ENCODE assay signal across 38 cellular contexts in the genomic region with DNA sequence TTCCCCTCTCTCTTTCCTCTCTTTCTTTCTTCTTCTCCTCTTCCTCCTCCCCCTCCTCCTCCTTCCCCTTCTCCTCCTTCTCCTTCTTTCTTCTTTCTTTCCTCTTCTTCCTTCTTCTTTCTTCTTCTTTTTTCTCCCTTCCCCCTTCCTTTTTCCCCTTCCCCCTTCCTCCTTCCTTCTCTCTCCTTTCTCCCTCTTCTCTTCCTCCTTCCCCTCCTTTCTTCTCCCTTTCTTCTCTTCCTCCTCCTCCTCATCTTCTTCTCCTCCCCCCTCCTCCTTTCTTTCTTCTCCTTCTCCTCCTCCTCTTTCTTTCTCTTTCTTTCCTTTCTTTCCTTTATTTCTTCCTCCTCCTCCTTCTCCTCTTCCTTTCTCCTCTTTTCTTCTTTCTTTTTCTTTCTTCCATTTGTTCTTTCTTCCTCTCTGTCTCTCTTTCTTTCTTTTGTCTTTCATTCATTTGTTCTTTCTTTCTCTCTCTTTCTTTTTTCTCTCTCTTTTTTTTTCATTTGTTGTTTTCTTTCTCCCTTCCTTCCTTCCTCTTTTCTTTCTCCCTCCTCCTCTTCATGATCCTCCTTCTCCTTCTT. TPM values are rescaled to one million over a fixed set of nuclear protein-coding genes. Genes with fewer than 3 reads are reported as not detected.
"Had no signal": no experiment of that assay in that cellular context is flagged by ENCODE, and none has a peak within 500 bp of the region (broad histone marks: within the 10 kb centered on the region; RNA-seq: fewer than 3 reads in every experiment).

No MANE protein-coding gene starts in this region.

- H3K4me3 ChIP-seq: colonic mucosa, gastroesophageal sphincter, heart right ventricle had no signal

- ATAC-seq: activated CD4-positive, alpha-beta T cell treated with anti-CD3 and anti-CD28 coated beads for 36 hours; activated CD8-positive, alpha-beta memory T cell treated with anti-CD3 and anti-CD28 coated beads, Interleukin-2, amount 10 ng/mL, durations not matched to agents 7 days and 5 days; activated CD8-positive, alpha-beta T cell treated with anti-CD3 and anti-CD28 coated beads, Interleukin-2, amount 10 ng/mL, durations not matched to agents 7 days and 5 days; activated T-helper 17 cell treated with anti-CD3 and anti-CD28 coated beads, Interleukin-2, amount 50 U/mL, for 72 hours; gastroesophageal sphincter; heart right ventricle; T-helper 17 cell had no signal

- H3K9me3 ChIP-seq: colonic mucosa, esophagus squamous epithelium, gastroesophageal sphincter had no signal

- H3K27ac ChIP-seq: brain microvascular endothelial cell, colonic mucosa, epithelial cell of prostate, esophagus squamous epithelium, gastroesophageal sphincter, heart right ventricle had no signal

- H3K4me1 Mint-ChIP-seq: activated CD4-positive, alpha-beta T cell treated with anti-CD3 and anti-CD28 coated beads for 36 hours; activated CD4-positive, alpha-beta T cell treated with anti-CD3 and anti-CD28 coated beads, Interleukin-2, amount 10 ng/mL, durations not matched to agents 24 days and 14 days; activated CD8-positive, alpha-beta memory T cell treated with anti-CD3 and anti-CD28 coated beads, Interleukin-2, amount 10 ng/mL, durations not matched to agents 7 days and 5 days; activated T-helper 17 cell treated with anti-CD3 and anti-CD28 coated beads, Interleukin-2, amount 50 U/mL, for 72 hours; T-helper 17 cell had no signal

- H3K9me3 Mint-ChIP-seq: activated CD4-positive, alpha-beta memory T cell treated with anti-CD3 and anti-CD28 coated beads for 36 hours; activated CD4-positive, alpha-beta T cell treated with anti-CD3 and anti-CD28 coated beads, Interleukin-2, amount 10 ng/mL, durations not matched to agents 24 days and 14 days; activated T-cell treated with anti-CD3 and anti-CD28 coated beads, Interleukin-2, amount 50 U/mL, for 24 hours; activated T-helper 17 cell treated with anti-CD3 and anti-CD28 coated beads, Interleukin-2, amount 50 U/mL, for 72 hours; T-helper 2 cell treated with Interferon-gamma antibody and Interleukin-4, amounts not matched to agents 5 μg/mL and 100 μg/mL, for 36 hours had no signal

- DNase-seq: activated CD4-positive, alpha-beta memory T cell treated with anti-CD3 and anti-CD28 coated beads for 36 hours; activated CD4-positive, alpha-beta T cell treated with anti-CD3 and anti-CD28 coated beads for 36 hours; activated CD4-positive, alpha-beta T cell treated with anti-CD3 and anti-CD28 coated beads, Interleukin-2, amount 10 ng/mL, durations not matched to agents 24 days and 14 days; activated CD4-positive, CD25-positive, alpha-beta regulatory T cell; activated CD4-positive, CD25-positive, alpha-beta regulatory T cell treated with anti-CD3 and anti-CD28 coated beads, Interleukin-2, amount 50 U/mL, for 72 hours; activated CD8-positive, alpha-beta memory T cell treated with anti-CD3 and anti-CD28 coated beads, Interleukin-2, amount 10 ng/mL, durations not matched to agents 7 days and 5 days; activated CD8-positive, alpha-beta memory T cell treated with anti-CD3 and anti-CD28 coated beads, Interleukin-2, amount 50 U/mL, for 4 hours; activated CD8-positive, alpha-beta T cell treated with anti-CD3 and anti-CD28 coated beads, Interleukin-2, amount 10 ng/mL, durations not matched to agents 7 days and 5 days; activated effector memory CD4-positive, alpha-beta T cell treated with Interleukin-2 at 50 U/mL for 16 hours; activated gamma-delta T cell treated with Interleukin-2 at 50 U/mL for 16 hours; activated naive CD4-positive, alpha-beta T cell treated with anti-CD3 and anti-CD28 coated beads, Interleukin-2, amount 50 U/mL, for 16 hours; activated naive CD4-positive, alpha-beta T cell treated with Interleukin-2 at 50 U/mL for 16 hours; activated T-cell treated with anti-CD3 and anti-CD28 coated beads, Interleukin-2, amount 50 U/mL, for 24 hours; amniotic stem cell; anterior cingulate cortex; brain microvascular endothelial cell; caudate nucleus; cerebellar nuclear complex; colonic mucosa; effector CD8-positive, alpha-beta T cell; esophagus squamous epithelium; foreskin melanocyte; heart right ventricle; T-helper 1 cell; T-helper 17 cell; T1000 had no signal

- H3K4me3 Mint-ChIP-seq: activated CD4-positive, alpha-beta memory T cell treated with anti-CD3 and anti-CD28 coated beads for 36 hours; activated CD4-positive, alpha-beta T cell treated with anti-CD3 and anti-CD28 coated beads for 36 hours; activated CD4-positive, alpha-beta T cell treated with anti-CD3 and anti-CD28 coated beads, Interleukin-2, amount 10 ng/mL, durations not matched to agents 24 days and 14 days; activated CD8-positive, alpha-beta memory T cell treated with anti-CD3 and anti-CD28 coated beads, Interleukin-2, amount 10 ng/mL, durations not matched to agents 7 days and 5 days; activated CD8-positive, alpha-beta T cell treated with anti-CD3 and anti-CD28 coated beads, Interleukin-2, amount 10 ng/mL, durations not matched to agents 7 days and 5 days; activated naive CD8-positive, alpha-beta T cell; activated T-cell treated with anti-CD3 and anti-CD28 coated beads, Interleukin-2, amount 50 U/mL, for 24 hours; activated T-helper 17 cell treated with anti-CD3 and anti-CD28 coated beads, Interleukin-2, amount 50 U/mL, for 72 hours; T-helper 17 cell; T-helper 2 cell treated with Interferon-gamma antibody and Interleukin-4, amounts not matched to agents 5 μg/mL and 100 μg/mL, for 36 hours had no signal

- H3K27me3 ChIP-seq: brain microvascular endothelial cell, colonic mucosa, gastroesophageal sphincter, heart right ventricle had no signal

- H3K36me3 Mint-ChIP-seq: activated CD4-positive, alpha-beta memory T cell treated with anti-CD3 and anti-CD28 coated beads for 36 hours; activated CD8-positive, alpha-beta memory T cell treated with anti-CD3 and anti-CD28 coated beads, Interleukin-2, amount 10 ng/mL, durations not matched to agents 7 days and 5 days had no signal

- H3K4me1 ChIP-seq: colonic mucosa, gastroesophageal sphincter, heart right ventricle had no signal

- H3K27ac Mint-ChIP-seq: activated CD4-positive, alpha-beta memory T cell treated with anti-CD3 and anti-CD28 coated beads for 36 hours; activated CD4-positive, alpha-beta T cell treated with anti-CD3 and anti-CD28 coated beads for 36 hours; activated CD4-positive, alpha-beta T cell treated with anti-CD3 and anti-CD28 coated beads, Interleukin-2, amount 10 ng/mL, durations not matched to agents 24 days and 14 days; activated CD8-positive, alpha-beta memory T cell treated with anti-CD3 and anti-CD28 coated beads, Interleukin-2, amount 10 ng/mL, durations not matched to agents 7 days and 5 days; activated CD8-positive, alpha-beta T cell treated with anti-CD3 and anti-CD28 coated beads, Interleukin-2, amount 10 ng/mL, durations not matched to agents 7 days and 5 days; activated naive CD8-positive, alpha-beta T cell; activated T-cell treated with anti-CD3 and anti-CD28 coated beads, Interleukin-2, amount 50 U/mL, for 24 hours; activated T-helper 17 cell treated with anti-CD3 and anti-CD28 coated beads, Interleukin-2, amount 50 U/mL, for 72 hours; T-helper 17 cell; T-helper 2 cell treated with Interferon-gamma antibody and Interleukin-4, amounts not matched to agents 5 μg/mL and 100 μg/mL, for 36 hours had no signal

- H3K36me3 ChIP-seq: brain microvascular endothelial cell, colonic mucosa, esophagus squamous epithelium, gastroesophageal sphincter, heart right ventricle had no signal

RNA-seq across cellular contexts. Expression of gene HRNR, which starts 26.5 kb away (rescaled TPM):
- total RNA-seq: activated CD4-positive, alpha-beta memory T cell treated with anti-CD3 and anti-CD28 coated beads for 36 hours; activated CD4-positive, alpha-beta T cell treated with anti-CD3 and anti-CD28 coated beads for 36 hours; activated CD4-positive, alpha-beta T cell treated with anti-CD3 and anti-CD28 coated beads, Interleukin-2, amount 10 ng/mL, durations not matched to agents 24 days and 14 days; activated CD8-positive, alpha-beta memory T cell treated with anti-CD3 and anti-CD28 coated beads for 36 hours; activated CD8-positive, alpha-beta memory T cell treated with anti-CD3 and anti-CD28 coated beads, Interleukin-2, amount 10 ng/mL, durations not matched to agents 7 days and 5 days; activated CD8-positive, alpha-beta T cell treated with anti-CD3 and anti-CD28 coated beads, Interleukin-2, amount 10 ng/mL, durations not matched to agents 7 days and 5 days; activated T-helper 17 cell treated with anti-CD3 and anti-CD28 coated beads, Interleukin-2, amount 50 U/mL, for 72 hours; astrocyte; colonic mucosa; dermis microvascular lymphatic vessel endothelial cell; endothelial cell of umbilical vein; fibroblast of lung; fibroblast of villous mesenchyme; glomerular endothelial cell; heart right ventricle; T-helper 17 cell had no signal

RNA-seq across cellular contexts. Expression of gene RPTN, which starts 38.4 kb away (rescaled TPM):
- total RNA-seq: activated CD4-positive, alpha-beta memory T cell treated with anti-CD3 and anti-CD28 coated beads for 36 hours; activated CD4-positive, alpha-beta T cell treated with anti-CD3 and anti-CD28 coated beads for 36 hours; activated CD4-positive, alpha-beta T cell treated with anti-CD3 and anti-CD28 coated beads, Interleukin-2, amount 10 ng/mL, durations not matched to agents 24 days and 14 days; activated CD8-positive, alpha-beta memory T cell treated with anti-CD3 and anti-CD28 coated beads for 36 hours; activated CD8-positive, alpha-beta memory T cell treated with anti-CD3 and anti-CD28 coated beads, Interleukin-2, amount 10 ng/mL, durations not matched to agents 7 days and 5 days; activated CD8-positive, alpha-beta T cell treated with anti-CD3 and anti-CD28 coated beads, Interleukin-2, amount 10 ng/mL, durations not matched to agents 7 days and 5 days; activated T-helper 17 cell treated with anti-CD3 and anti-CD28 coated beads, Interleukin-2, amount 50 U/mL, for 72 hours; colonic mucosa; dermis microvascular lymphatic vessel endothelial cell; endothelial cell of umbilical vein; fibroblast of lung; fibroblast of villous mesenchyme; gastroesophageal sphincter; glomerular endothelial cell; heart right ventricle; T-helper 17 cell had no signal
